In the genomic region with DNA sequence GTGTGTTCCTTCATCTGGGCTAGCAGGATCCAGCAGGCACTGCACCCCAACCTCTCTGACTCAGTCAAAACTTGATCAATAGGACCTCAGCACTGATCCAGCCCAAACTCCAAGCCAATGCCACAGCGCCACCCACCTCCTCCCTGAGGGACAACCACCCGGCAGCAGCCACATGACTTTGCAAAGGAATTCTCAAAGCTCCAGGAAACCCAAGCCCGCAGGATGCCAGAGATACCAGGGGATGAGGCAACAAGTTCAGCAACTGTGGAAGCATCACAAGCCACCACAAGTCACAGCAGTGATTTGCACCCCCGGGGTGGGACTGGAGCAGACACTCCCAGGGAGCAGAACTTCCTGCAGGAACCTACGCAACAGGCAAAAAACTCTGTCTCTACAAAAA, we compare ENCODE assay signal across 10 cellular contexts. TPM values are rescaled to one million over a fixed set of nuclear protein-coding genes. Genes with fewer than 3 reads are reported as not detected.
DNase-seq lines count a peak whose midpoint lies in the region; ATAC-seq, FAIRE-seq and TF ChIP-seq lines count a peak whose summit lies in the region.
"Had no signal": no experiment of that assay in that cellular context is flagged by ENCODE, and none has a peak within 500 bp of the region (broad histone marks: within the 10 kb centered on the region; RNA-seq: fewer than 3 reads in every experiment).

No MANE protein-coding gene starts in this region.

- no peak overlapping the region for H2AFZ ChIP-seq in ACC112 (ENCODE audit: low read length, unreplicated experiment)
- H2AFZ ChIP-seq in MM.1S (ENCODE audit: low read length): no peak overlapping the region

- peaks cover 85% of the 10 kb centered on the region for H3K4me1 Mint-ChIP-seq in activated CD8-positive, alpha-beta T cell treated with anti-CD3 and anti-CD28 coated beads for 36 hours (ENCODE audit: low read depth)

- TF ChIP-seq CTCF in colonic mucosa (IDR thresholded peaks at IDR 0.05) (no peak), liver (IDR thresholded peaks at IDR 0.05; ENCODE audit: low read depth, low read length, missing input control) (peak; percentile 48), MM.1S (IDR thresholded peaks at IDR 0.05; ENCODE audit: low read length) (no peak)
- no peak for TF ChIP-seq CTCF in activated CD8-positive, alpha-beta T cell treated with anti-CD3 and anti-CD28 coated beads for 36 hours (IDR thresholded peaks at IDR 0.05)

- CTCF ChIA-PET in activated CD8-positive, alpha-beta T cell treated with anti-CD3 and anti-CD28 coated beads for 36 hours (lab: Charles Lee): interaction anchor here (1.0 to 1.6 kb wide), 3 partner anchors 16 to 114 kb away, joined by 3 to 6 read pairs (median 3); no protein-coding TSS in a partner anchor

- H3K27me3 Mint-ChIP-seq in activated CD8-positive, alpha-beta T cell treated with anti-CD3 and anti-CD28 coated beads for 36 hours: no peaks in the 10 kb centered on the region
- H3K27me3 Mint-ChIP-seq: activated naive CD4-positive, alpha-beta T cell treated with anti-CD3 and anti-CD28 coated beads, Interleukin-2, amount 50 U/mL, for 24 hours had no signal

- POLR2A ChIA-PET in activated CD8-positive, alpha-beta T cell treated with anti-CD3 and anti-CD28 coated beads for 36 hours (lab: Charles Lee): interaction anchor here (0.6 to 1.2 kb wide), 3 partner anchors 10 to 47 kb away, joined by 3 to 4 read pairs (median 3); no protein-coding TSS in a partner anchor

- H3F3A ChIP-seq in MM.1S (ENCODE audit: insufficient read depth, low read length): no peaks in the 10 kb centered on the region

- H3K27me3 ChIP-seq in ACC112 (ENCODE audit: insufficient read depth, low read length) (no peaks in the 10 kb centered on the region), HUES64 (ENCODE audit: insufficient read depth, low read length) (no peaks in the 10 kb centered on the region), colonic mucosa (no peaks in the 10 kb centered on the region), liver (ENCODE audit: control insufficient read depth in 4 of 4, insufficient read depth in 4 of 4, low read length in 3 of 4) (no peaks in the 10 kb centered on the region), small intestine (ENCODE audit: control insufficient read depth in 2 of 2, insufficient read depth in 2 of 2, low read length in 2 of 2) (no peaks in the 10 kb centered on the region), MM.1S (replicated peaks; ENCODE audit: insufficient read depth, low read length) (no peaks in the 10 kb centered on the region)

- H3K27ac ChIP-seq in ACC112 (ENCODE audit: low read depth, low read length): peak overlapping the region; percentile 84
- H3K27ac ChIP-seq in HUES64 (ENCODE audit: low read depth, low read length): peak overlapping the region; percentile 56; the same call in 1 of the 2 replicates
- H3K27ac ChIP-seq in colonic mucosa: peak overlapping the region; percentile 88
- H3K27ac ChIP-seq in liver (ENCODE audit: low read depth in 1 of 2, low read length in 2 of 2): peak overlapping the region; percentile 93 to 96
- peak overlapping the region in 1 of 2 donors; percentile 85 for H3K27ac ChIP-seq in small intestine (ENCODE audit: low read depth in 1 of 2, low read length in 1 of 2)
- H3K27ac ChIP-seq in MM.1S (ENCODE audit: low read length): no peak overlapping the region

- H3K4me2 ChIP-seq in MM.1S (ENCODE audit: low read depth, low read length): no peak overlapping the region

- no peak overlapping the region for H3K27ac Mint-ChIP-seq in activated CD8-positive, alpha-beta T cell treated with anti-CD3 and anti-CD28 coated beads for 36 hours
- H3K27ac Mint-ChIP-seq: activated naive CD4-positive, alpha-beta T cell treated with anti-CD3 and anti-CD28 coated beads, Interleukin-2, amount 50 U/mL, for 24 hours had no signal

- H3K36me3 ChIP-seq in ACC112 (ENCODE audit: insufficient read depth, low read length): no peaks in the 10 kb centered on the region
- no peaks in the 10 kb centered on the region for H3K36me3 ChIP-seq in HUES64 (ENCODE audit: insufficient read depth, low read length)
- H3K36me3 ChIP-seq in colonic mucosa: no peaks in the 10 kb centered on the region
- no peaks in the 10 kb centered on the region for H3K36me3 ChIP-seq in liver (ENCODE audit: control insufficient read depth in 4 of 4, insufficient read depth in 3 of 4, low read depth in 1 of 4, low read length in 3 of 4)
- H3K36me3 ChIP-seq in small intestine (ENCODE audit: control insufficient read depth in 2 of 2, insufficient read depth in 2 of 2, low read length in 2 of 2): no peaks in the 10 kb centered on the region
- no peaks in the 10 kb centered on the region for H3K36me3 ChIP-seq in MM.1S (replicated peaks; ENCODE audit: insufficient read depth, low read length)

- WGBS in HUES64: 62% methylated on average over 5 of the region's 5 CpGs
- 54% methylated on average over 5 of the region's 5 CpGs for WGBS in liver
- 52 to 78% (median 70%) methylated on average over 5 of the region's 5 CpGs for WGBS in small intestine, 3 donors

- no peak for FAIRE-seq in small intestine (lab: Jason Lieb, UNC)

- peaks cover 13% of the 10 kb centered on the region for H3K36me3 Mint-ChIP-seq in activated CD8-positive, alpha-beta T cell treated with anti-CD3 and anti-CD28 coated beads for 36 hours (ENCODE audit: low read depth)
- H3K36me3 Mint-ChIP-seq: activated naive CD4-positive, alpha-beta T cell treated with anti-CD3 and anti-CD28 coated beads, Interleukin-2, amount 50 U/mL, for 24 hours had no signal

- DNase-seq in colonic mucosa: no peak
- DNase-seq in activated CD8-positive, alpha-beta T cell treated with anti-CD3 and anti-CD28 coated beads for 36 hours: no peak
- DNase-seq in small intestine: no peak
- no peak for DNase-seq in MM.1S
- DNase-seq: stimulated activated CD4-positive, alpha-beta T cell treated with anti-CD3 and anti-CD28 coated beads, Interleukin-4, amount 100 ng/mL, for 1 hour had no signal

- intact Hi-C loops in colonic mucosa (cut with DNase I): no loop called here
- intact Hi-C loops in activated CD8-positive, alpha-beta T cell treated with anti-CD3 and anti-CD28 coated beads for 36 hours (cut with micrococcal nuclease): no loop called here

- H3K9me3 ChIP-seq in HUES64 (ENCODE audit: insufficient read depth, low read depth, low read length) (no peaks in the 10 kb centered on the region), colonic mucosa (no peaks in the 10 kb centered on the region), liver (ENCODE audit: control insufficient read depth in 4 of 4, low read length in 3 of 4) (no peaks in the 10 kb centered on the region), small intestine (ENCODE audit: control insufficient read depth, low read depth) (no peaks in the 10 kb centered on the region), MM.1S (replicated peaks; ENCODE audit: insufficient read depth, low read length) (no peaks in the 10 kb centered on the region)

- H4K20me1 ChIP-seq in MM.1S (ENCODE audit: insufficient read depth, low read length): no peaks in the 10 kb centered on the region

- H3K9me3 Mint-ChIP-seq in activated CD8-positive, alpha-beta T cell treated with anti-CD3 and anti-CD28 coated beads for 36 hours: no peaks in the 10 kb centered on the region
- H3K9me3 Mint-ChIP-seq: activated naive CD4-positive, alpha-beta T cell treated with anti-CD3 and anti-CD28 coated beads, Interleukin-2, amount 50 U/mL, for 24 hours had no signal

- H3K4me1 ChIP-seq in ACC112 (ENCODE audit: control insufficient read depth, insufficient read depth, low read length, unreplicated experiment) (peaks cover 92% of the 10 kb centered on the region), HUES64 (ENCODE audit: insufficient read depth, low read length) (peaks cover 54% of the 10 kb centered on the region), colonic mucosa (peaks cover 42% of the 10 kb centered on the region), liver (ENCODE audit: control insufficient read depth in 4 of 4, insufficient read depth in 4 of 4, low read length in 3 of 4) (peaks cover 26 to 80% (median 60%) of the 10 kb centered on the region in 4 donors), small intestine (ENCODE audit: control insufficient read depth in 2 of 2, insufficient read depth in 1 of 2, low read depth in 1 of 2, low read length in 1 of 2) (peaks cover 5 to 14% of the 10 kb centered on the region in 2 donors), MM.1S (ENCODE audit: low read length) (no peaks in the 10 kb centered on the region)

- H3K9me2 ChIP-seq in MM.1S (replicated peaks; ENCODE audit: insufficient read depth, low read length): no peaks in the 10 kb centered on the region

- H3K9ac ChIP-seq in HUES64 (ENCODE audit: low read depth, low read length): no peak overlapping the region
- H3K9ac ChIP-seq in colonic mucosa (ENCODE audit: low read depth in 2 of 2, low read length in 2 of 2): no peak overlapping the region
- no peak overlapping the region for H3K9ac ChIP-seq in liver (ENCODE audit: low read depth in 1 of 2, low read length in 2 of 2)
- H3K9ac ChIP-seq in MM.1S (ENCODE audit: low read length): no peak overlapping the region

- H3K4me3 ChIP-seq in ACC112 (ENCODE audit: low read depth, low read length) (no peak overlapping the region), HUES64 (ENCODE audit: low read length) (no peak overlapping the region), colonic mucosa (no peak overlapping the region), liver (ENCODE audit: low read depth in 1 of 3, low read length in 3 of 3) (no peak overlapping the region), small intestine (ENCODE audit: low read depth in 1 of 2, low read length in 2 of 2) (no peak overlapping the region), MM.1S (ENCODE audit: low read length) (no peak overlapping the region)

- no peak overlapping the region for H3K4me3 Mint-ChIP-seq in activated CD8-positive, alpha-beta T cell treated with anti-CD3 and anti-CD28 coated beads for 36 hours

- ATAC-seq in activated CD8-positive, alpha-beta T cell treated with anti-CD3 and anti-CD28 coated beads for 36 hours: no peak
- no peak for ATAC-seq in HG02588 (IDR thresholded peaks at IDR 0.05; ENCODE audit: unreplicated experiment)

- peaks cover 96% of the 10 kb centered on the region for H3K79me2 ChIP-seq in ACC112 (ENCODE audit: control insufficient read depth, insufficient read depth, low read length, unreplicated experiment)
- H3K79me2 ChIP-seq in MM.1S (ENCODE audit: low read length): no peaks in the 10 kb centered on the region

- peak; percentile 70 to 71 for TF ChIP-seq RAD21 in liver (IDR thresholded peaks at IDR 0.05)

TF ChIP-seq in liver, 16 proteins besides CTCF, POLR2A, EP300 and RAD21 (continues in another document):
- TF ChIP-seq FOXA1 (IDR thresholded peaks at IDR 0.05): no peak
- TF ChIP-seq SP1 (IDR thresholded peaks at IDR 0.05): peak; percentile 13
- peak in 1 of 2 donors; percentile 18 for TF ChIP-seq RXRA (IDR thresholded peaks at IDR 0.05)

RNA-seq across cellular contexts. Expression of a gene that starts 37.3 kb away (rescaled TPM):
- 156 TPM for polyA plus RNA-seq in HUES64 (2013, experiment 1 of 2)
- polyA plus RNA-seq in HUES64 (2013, experiment 2 of 2): 157 TPM
- 100 to 1,000 TPM; 106 to 185 TPM for total RNA-seq in colonic mucosa
- 100 to 1,000 TPM in 1 of 2 donors, 10 to 100 TPM in 1; 55.4 to 100 TPM for total RNA-seq in liver
- 10 to 100 TPM; 36.2 to 70.7 TPM for polyA plus RNA-seq in liver
- 100 to 1,000 TPM; 214 TPM for total RNA-seq in activated CD8-positive, alpha-beta T cell treated with anti-CD3 and anti-CD28 coated beads for 36 hours
- polyA plus RNA-seq in small intestine: 10 to 100 TPM in 2 of 3 donors, 1 to 10 TPM in 1; 6.7 to 55.9 (median 10.3) TPM
